ENCODE assay signal across 8 cellular contexts in genomic region chr17:5587431-5588032, GRCh38.
A peak's percentile ranks its signal among the peaks of the same experiment; 100 is the strongest.
DNase-seq lines count a peak whose midpoint lies in the region; FAIRE-seq and TF ChIP-seq lines count a peak whose summit lies in the region.

No MANE protein-coding gene starts in this region.

- peaks cover 28% of the 10 kb centered on the region for H3K4me1 ChIP-seq in OCI-LY1 (ENCODE audit: insufficient read depth, low read length, severe bottlenecking)

- H3K9me3 Mint-ChIP-seq in activated naive CD4-positive, alpha-beta T cell treated with anti-CD3 and anti-CD28 coated beads, Interleukin-2, amount 10 ng/mL, durations not matched to agents 7 days and 5 days, result no peaks in the 10 kb centered on the region

- no peak overlapping the region for H3K9ac ChIP-seq in OCI-LY1 (ENCODE audit: low read length)

- H3K79me2 ChIP-seq in OCI-LY1 (ENCODE audit: insufficient read depth, low read length), result no peaks in the 10 kb centered on the region

- CTCF ChIA-PET in activated naive CD4-positive, alpha-beta T cell treated with anti-CD3 and anti-CD28 coated beads, Interleukin-2, amount 10 ng/mL, durations not matched to agents 7 days and 5 days (lab: Charles Lee), result interaction anchor here (0.8 to 2.0 kb wide), 5 partner anchors 118 to 849 kb away, joined by 3 to 14 read pairs (median 3); no protein-coding TSS in a partner anchor

- no peak overlapping the region for H3K27ac Mint-ChIP-seq in activated naive CD4-positive, alpha-beta T cell treated with anti-CD3 and anti-CD28 coated beads, Interleukin-2, amount 10 ng/mL, durations not matched to agents 7 days and 5 days

- H3K27me3 ChIP-seq in OCI-LY1 (ENCODE audit: insufficient read depth, low read length), result no peaks in the 10 kb centered on the region

- H2AFZ ChIP-seq in OCI-LY1 (ENCODE audit: low read length), result no peak overlapping the region

- H4K20me1 ChIP-seq in OCI-LY1 (ENCODE audit: insufficient read depth, low read length), result no peaks in the 10 kb centered on the region

- H3K9me3 ChIP-seq in OCI-LY1 (ENCODE audit: low read length), result no peaks in the 10 kb centered on the region

- H3K27me3 Mint-ChIP-seq in activated naive CD4-positive, alpha-beta T cell treated with anti-CD3 and anti-CD28 coated beads, Interleukin-2, amount 10 ng/mL, durations not matched to agents 7 days and 5 days, result peaks cover 21% of the 10 kb centered on the region

- TF ChIP-seq CTCF in OCI-LY1 (IDR thresholded peaks at IDR 0.05; ENCODE audit: low read length), result peak; percentile 89
- peak; percentile 89 for TF ChIP-seq CTCF in retinal pigment epithelial cell (conservative IDR thresholded peaks at IDR 0.05; ENCODE audit: low read depth, low read length)

- H3K4me1 Mint-ChIP-seq in activated naive CD4-positive, alpha-beta T cell treated with anti-CD3 and anti-CD28 coated beads, Interleukin-2, amount 10 ng/mL, durations not matched to agents 7 days and 5 days, result peaks cover 43% of the 10 kb centered on the region

- H3F3A ChIP-seq in OCI-LY1 (ENCODE audit: insufficient read depth, low read length), result no peaks in the 10 kb centered on the region

- no peaks in the 10 kb centered on the region for H3K9me2 ChIP-seq in OCI-LY1 (ENCODE audit: low read depth, low read length)

- no peak overlapping the region for H3K4me2 ChIP-seq in OCI-LY1 (ENCODE audit: low read length)

- 0 out of 2 replicates have a peak, but pooled peaks cover 2% of the 10 kb centered on the region for H3K36me3 ChIP-seq in OCI-LY1 (ENCODE audit: insufficient read depth, low read length)

- H3K4me3 Mint-ChIP-seq in activated naive CD4-positive, alpha-beta T cell treated with anti-CD3 and anti-CD28 coated beads, Interleukin-2, amount 10 ng/mL, durations not matched to agents 7 days and 5 days, result no peak overlapping the region

- FAIRE-seq in HTR-8/SVneo (lab: Jason Lieb, UNC), result no peak

- no peak overlapping the region for H3K4me3 ChIP-seq in OCI-LY1 (ENCODE audit: low read depth, low read length, poor library complexity, severe bottlenecking)
- H3K4me3 ChIP-seq in retinal pigment epithelial cell (ENCODE audit: low read length), result no peak overlapping the region

- peak; percentile 55 for DNase-seq in DMS53 treated with DMSO at 0.1 percent for 48 hours (lab: John Stamatoyannopoulos, UW; ENCODE audit: unreplicated experiment)
- DNase-seq in HTR-8/SVneo (ENCODE audit: insufficient read length, low spot score), result peak; percentile 75
- DNase-seq in activated naive CD4-positive, alpha-beta T cell treated with anti-CD3 and anti-CD28 coated beads, Interleukin-2, amount 10 ng/mL, durations not matched to agents 7 days and 5 days, result peak; percentile 62
- peak; percentile 72 for DNase-seq in glomerular visceral epithelial cell (ENCODE audit: extremely low spot score)
- no peak for DNase-seq in retinal pigment epithelial cell (ENCODE audit: low read depth)
- no peak for DNase-seq in ecto neural progenitor cell (ENCODE audit: low spot score)
- DNase-seq in UCSD-AML1 (lab: John Stamatoyannopoulos, UW; ENCODE audit: unreplicated experiment), result no peak

- H3K36me3 Mint-ChIP-seq in activated naive CD4-positive, alpha-beta T cell treated with anti-CD3 and anti-CD28 coated beads, Interleukin-2, amount 10 ng/mL, durations not matched to agents 7 days and 5 days, result peaks cover 15% of the 10 kb centered on the region

- H3K27ac ChIP-seq in OCI-LY1 (ENCODE audit: low read depth, low read length, poor library complexity, severe bottlenecking), result no peak overlapping the region

Comparison
In these comparisons a context has a peak if more than half of its experiments do, and no peak if none do; other contexts are left out.
1. DNase-seq: peak in DMS53 treated with DMSO at 0.1 percent for 48 hours (single experiment), HTR-8/SVneo (single experiment), activated naive CD4-positive, alpha-beta T cell treated with anti-CD3 and anti-CD28 coated beads, Interleukin-2, amount 10 ng/mL, durations not matched to agents 7 days and 5 days (single experiment) and glomerular visceral epithelial cell (single experiment); none in retinal pigment epithelial cell (single experiment), ecto neural progenitor cell (single experiment) and UCSD-AML1 (single experiment).